In genomic region chr5:135053278-135053677, GRCh38 we compare ENCODE assay signal across 10 cellular contexts. TPM values are rescaled to one million over a fixed set of nuclear protein-coding genes. Genes with fewer than 3 reads are reported as not detected.
A peak's percentile ranks its signal among the peaks of the same experiment; 100 is the strongest.
DNase-seq lines count a peak whose midpoint lies in the region; ATAC-seq and TF ChIP-seq lines count a peak whose summit lies in the region.
"Had no signal": no experiment of that assay in that cellular context is flagged by ENCODE, and none has a peak within 500 bp of the region (broad histone marks: within the 10 kb centered on the region; RNA-seq: fewer than 3 reads in every experiment).

No MANE protein-coding gene starts in this region.

- H3K4me2 ChIP-seq in OCI-LY7 (ENCODE audit: low read length): peak overlapping the region; percentile 95
- no peak overlapping the region for H3K4me2 ChIP-seq in neural progenitor cell

- H3K9me2 ChIP-seq in OCI-LY7 (ENCODE audit: insufficient read depth, low read length): no peaks in the 10 kb centered on the region

- H3K9me3 Mint-ChIP-seq in neural progenitor cell: no peaks in the 10 kb centered on the region

- DNase-seq in GM12865 (ENCODE audit: low read depth): peak; percentile 75
- peak; percentile 98 for DNase-seq in OCI-LY7 (ENCODE audit: low spot score)
- no peak for DNase-seq in neural progenitor cell (ENCODE audit: low spot score)
- DNase-seq in NCI-H187 treated with DMSO at 0.1 percent for 48 hours (lab: John Stamatoyannopoulos, UW): no peak
- DNase-seq in foreskin fibroblast: no peak
- no peak for DNase-seq in NCI-H524 treated with DMSO at 0.1 percent for 48 hours (lab: John Stamatoyannopoulos, UW)
- DNase-seq: NCI-H345 had no signal

- H2AFZ ChIP-seq in OCI-LY7 (ENCODE audit: low read length) (no peak overlapping the region), neural progenitor cell (replicated peaks) (no peak overlapping the region)

- no TSS peak for BruUV-seq in OCI-LY7 (replicated peaks; lab: Mats Ljungman, UMichigan)

- no peaks in the 10 kb centered on the region for H3F3A ChIP-seq in neural progenitor cell (ENCODE audit: low read depth)

- H3K27ac Mint-ChIP-seq in neural progenitor cell: no peak overlapping the region

- no peaks in the 10 kb centered on the region for H3K36me3 ChIP-seq in OCI-LY7 (ENCODE audit: insufficient read depth, low read length)
- no peaks in the 10 kb centered on the region for H3K36me3 ChIP-seq in neural progenitor cell

- H3K4me1 ChIP-seq in OCI-LY7 (ENCODE audit: insufficient read depth, low read length, poor library complexity, severe bottlenecking) (peaks cover 98% of the 10 kb centered on the region), neural progenitor cell (peaks cover 8% of the 10 kb centered on the region)

- H3K9me3 ChIP-seq in OCI-LY7 (ENCODE audit: low read length) (no peaks in the 10 kb centered on the region), neural progenitor cell (ENCODE audit: low read depth) (no peaks in the 10 kb centered on the region)
- H3K9me3 ChIP-seq: psoas muscle had no signal

- TF ChIP-seq CTCF in GM12865 (IDR thresholded peaks at IDR 0.05; ENCODE audit: insufficient read depth, low read depth, low read length, missing control alignments): no peak
- TF ChIP-seq CTCF in OCI-LY7 (conservative IDR thresholded peaks at IDR 0.05; ENCODE audit: low read length): no peak
- no peak for TF ChIP-seq CTCF in neural progenitor cell (IDR thresholded peaks at IDR 0.05)
- TF ChIP-seq CTCF in foreskin fibroblast (IDR thresholded peaks at IDR 0.05; ENCODE audit: low read depth, low read length): no peak

- H3K79me2 ChIP-seq in OCI-LY7 (ENCODE audit: insufficient read depth, low read depth, low read length) (peaks cover 6% of the 10 kb centered on the region; the same call in 1 of the 2 replicates), neural progenitor cell (ENCODE audit: low read depth) (no peaks in the 10 kb centered on the region)

- POLR2A ChIA-PET in OCI-LY7 (lab: Charles Lee): interaction anchor here (0.6 to 2.7 kb wide), 21 partner anchors 8 to 1830 kb away, joined by 3 to 19 read pairs (median 4); partner anchors contain the start of gene PPP2CA

- no peak overlapping the region for H3K9ac ChIP-seq in neural progenitor cell

- H3K36me3 Mint-ChIP-seq in neural progenitor cell: no peaks in the 10 kb centered on the region

- no peak overlapping the region for H3K4me3 Mint-ChIP-seq in neural progenitor cell

- H3K27ac ChIP-seq in OCI-LY7 (ENCODE audit: low read depth, low read length, poor library complexity, severe bottlenecking) (peak overlapping the region; percentile 97), neural progenitor cell (no peak overlapping the region)
- H3K27ac ChIP-seq: psoas muscle had no signal

- H4K20me1 ChIP-seq in OCI-LY7 (ENCODE audit: insufficient read depth, low read length) (no peaks in the 10 kb centered on the region), neural progenitor cell (ENCODE audit: low read depth) (peaks cover 14% of the 10 kb centered on the region)

- H3K4me1 Mint-ChIP-seq in neural progenitor cell: peaks cover 10% of the 10 kb centered on the region

- intact Hi-C loops in OCI-LY7 (cut with micrococcal nuclease; ENCODE audit: unreplicated experiment): loop anchor here (1.0 to 5.0 kb wide), 3 partner anchors 20 to 138 kb away; no protein-coding TSS in a partner anchor

- peaks cover 100% of the 10 kb centered on the region for H3K27me3 ChIP-seq in neural progenitor cell

- peaks cover 49% of the 10 kb centered on the region for H3K27me3 Mint-ChIP-seq in neural progenitor cell (ENCODE audit: insufficient read depth, low read depth)

- no peak overlapping the region for H3K4me3 ChIP-seq in GM12865 (ENCODE audit: low read depth, low read length)
- peak overlapping the region; percentile 61 for H3K4me3 ChIP-seq in OCI-LY7 (ENCODE audit: low read depth, low read length, poor library complexity, severe bottlenecking)
- no peak overlapping the region for H3K4me3 ChIP-seq in neural progenitor cell
- no peak overlapping the region for H3K4me3 ChIP-seq in foreskin fibroblast (ENCODE audit: low read depth in 1 of 2, low read length in 2 of 2)
- H3K4me3 ChIP-seq: psoas muscle had no signal

- CTCF ChIA-PET in OCI-LY7 (lab: Charles Lee; ENCODE audit: unreplicated experiment): interaction anchor here (1.0 to 1.5 kb wide), 2 partner anchors 10 to 138 kb away, joined by 3 to 5 read pairs; no protein-coding TSS in a partner anchor

- ATAC-seq in GM19455 (IDR thresholded peaks at IDR 0.05; ENCODE audit: unreplicated experiment) (peak; percentile 94), HG03159 (IDR thresholded peaks at IDR 0.05; ENCODE audit: unreplicated experiment) (peak; percentile 94)
- ATAC-seq: psoas muscle had no signal

RNA-seq across cellular contexts. Expression of gene PITX1, which starts 19.2 kb away (rescaled TPM):
- 55.3 and 56.3 TPM in 2 replicates for total RNA-seq in OCI-LY7 (2014; rRNA removed; shearing (Covaris generic))
- 66.8 and 76.4 TPM in 2 replicates for total RNA-seq in OCI-LY7 (2022)
- not detected in 2 replicates for total RNA-seq in neural progenitor cell (ENCODE audit: low replicate concordance)

Comparison
In these comparisons a context has a peak if more than half of its experiments do, and no peak if none do; other contexts are left out.
1. DNase-seq: peak in GM12865 (single experiment) and OCI-LY7 (single experiment); none in neural progenitor cell (single experiment), NCI-H187 treated with DMSO at 0.1 percent for 48 hours (single experiment), foreskin fibroblast (0 of 2) and NCI-H524 treated with DMSO at 0.1 percent for 48 hours (single experiment).
2. RNA of gene PITX1, which starts 19.2 kb away (total RNA-seq): 55.3 to 76.4 TPM in OCI-LY7; not detected in neural progenitor cell; every median in the first group is over 10 times any median in the second.